In genomic region chr21:35007348-35007747, GRCh38 we compare ENCODE assay signal across 2 cellular contexts.
TF ChIP-seq lines count a peak whose summit lies in the region.

No MANE protein-coding gene starts in this region.

TF ChIP-seq in K562, 482 proteins besides CTCF, POLR2A, EP300 and RAD21 (continued from another document):
- TF ChIP-seq SPI1 (IDR thresholded peaks at IDR 0.05; ENCODE audit: borderline replicate concordance, low read depth, low read length), result peak; percentile 78; the same call in 1 of the 2 replicates

TF ChIP-seq in WTC11, 78 proteins besides CTCF, POLR2A, EP300 and RAD21 (continued from another document):
- TF ChIP-seq FOXP4 (CRISPR knock-in tag; IDR thresholded peaks at IDR 0.05), result no peak
- TF ChIP-seq, protein P1, sequence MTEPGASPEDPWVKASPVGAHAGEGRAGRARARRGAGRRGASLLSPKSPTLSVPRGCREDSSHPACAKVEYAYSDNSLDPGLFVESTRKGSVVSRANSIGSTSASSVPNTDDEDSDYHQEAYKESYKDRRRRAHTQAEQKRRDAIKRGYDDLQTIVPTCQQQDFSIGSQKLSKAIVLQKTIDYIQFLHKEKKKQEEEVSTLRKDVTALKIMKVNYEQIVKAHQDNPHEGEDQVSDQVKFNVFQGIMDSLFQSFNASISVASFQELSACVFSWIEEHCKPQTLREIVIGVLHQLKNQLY (CRISPR knock-in tag; IDR thresholded peaks at IDR 0.05), result no peak
- TF ChIP-seq, protein P2, sequence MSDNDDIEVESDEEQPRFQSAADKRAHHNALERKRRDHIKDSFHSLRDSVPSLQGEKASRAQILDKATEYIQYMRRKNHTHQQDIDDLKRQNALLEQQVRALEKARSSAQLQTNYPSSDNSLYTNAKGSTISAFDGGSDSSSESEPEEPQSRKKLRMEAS (CRISPR knock-in tag; IDR thresholded peaks at IDR 0.05), result no peak
- TF ChIP-seq, protein P3, sequence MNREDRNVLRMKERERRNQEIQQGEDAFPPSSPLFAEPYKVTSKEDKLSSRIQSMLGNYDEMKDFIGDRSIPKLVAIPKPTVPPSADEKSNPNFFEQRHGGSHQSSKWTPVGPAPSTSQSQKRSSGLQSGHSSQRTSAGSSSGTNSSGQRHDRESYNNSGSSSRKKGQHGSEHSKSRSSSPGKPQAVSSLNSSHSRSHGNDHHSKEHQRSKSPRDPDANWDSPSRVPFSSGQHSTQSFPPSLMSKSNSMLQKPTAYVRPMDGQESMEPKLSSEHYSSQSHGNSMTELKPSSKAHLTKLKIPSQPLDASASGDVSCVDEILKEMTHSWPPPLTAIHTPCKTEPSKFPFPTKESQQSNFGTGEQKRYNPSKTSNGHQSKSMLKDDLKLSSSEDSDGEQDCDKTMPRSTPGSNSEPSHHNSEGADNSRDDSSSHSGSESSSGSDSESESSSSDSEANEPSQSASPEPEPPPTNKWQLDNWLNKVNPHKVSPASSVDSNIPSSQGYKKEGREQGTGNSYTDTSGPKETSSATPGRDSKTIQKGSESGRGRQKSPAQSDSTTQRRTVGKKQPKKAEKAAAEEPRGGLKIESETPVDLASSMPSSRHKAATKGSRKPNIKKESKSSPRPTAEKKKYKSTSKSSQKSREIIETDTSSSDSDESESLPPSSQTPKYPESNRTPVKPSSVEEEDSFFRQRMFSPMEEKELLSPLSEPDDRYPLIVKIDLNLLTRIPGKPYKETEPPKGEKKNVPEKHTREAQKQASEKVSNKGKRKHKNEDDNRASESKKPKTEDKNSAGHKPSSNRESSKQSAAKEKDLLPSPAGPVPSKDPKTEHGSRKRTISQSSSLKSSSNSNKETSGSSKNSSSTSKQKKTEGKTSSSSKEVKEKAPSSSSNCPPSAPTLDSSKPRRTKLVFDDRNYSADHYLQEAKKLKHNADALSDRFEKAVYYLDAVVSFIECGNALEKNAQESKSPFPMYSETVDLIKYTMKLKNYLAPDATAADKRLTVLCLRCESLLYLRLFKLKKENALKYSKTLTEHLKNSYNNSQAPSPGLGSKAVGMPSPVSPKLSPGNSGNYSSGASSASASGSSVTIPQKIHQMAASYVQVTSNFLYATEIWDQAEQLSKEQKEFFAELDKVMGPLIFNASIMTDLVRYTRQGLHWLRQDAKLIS (CRISPR knock-in tag; IDR thresholded peaks at IDR 0.05; ENCODE audit: borderline replicate concordance), result no peak
- TF ChIP-seq, protein P4, sequence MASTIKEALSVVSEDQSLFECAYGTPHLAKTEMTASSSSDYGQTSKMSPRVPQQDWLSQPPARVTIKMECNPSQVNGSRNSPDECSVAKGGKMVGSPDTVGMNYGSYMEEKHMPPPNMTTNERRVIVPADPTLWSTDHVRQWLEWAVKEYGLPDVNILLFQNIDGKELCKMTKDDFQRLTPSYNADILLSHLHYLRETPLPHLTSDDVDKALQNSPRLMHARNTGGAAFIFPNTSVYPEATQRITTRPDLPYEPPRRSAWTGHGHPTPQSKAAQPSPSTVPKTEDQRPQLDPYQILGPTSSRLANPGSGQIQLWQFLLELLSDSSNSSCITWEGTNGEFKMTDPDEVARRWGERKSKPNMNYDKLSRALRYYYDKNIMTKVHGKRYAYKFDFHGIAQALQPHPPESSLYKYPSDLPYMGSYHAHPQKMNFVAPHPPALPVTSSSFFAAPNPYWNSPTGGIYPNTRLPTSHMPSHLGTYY (CRISPR knock-in tag; IDR thresholded peaks at IDR 0.05), result no peak
